Comparison of ENCODE assay signal across 1 cellular context in the genomic region with DNA sequence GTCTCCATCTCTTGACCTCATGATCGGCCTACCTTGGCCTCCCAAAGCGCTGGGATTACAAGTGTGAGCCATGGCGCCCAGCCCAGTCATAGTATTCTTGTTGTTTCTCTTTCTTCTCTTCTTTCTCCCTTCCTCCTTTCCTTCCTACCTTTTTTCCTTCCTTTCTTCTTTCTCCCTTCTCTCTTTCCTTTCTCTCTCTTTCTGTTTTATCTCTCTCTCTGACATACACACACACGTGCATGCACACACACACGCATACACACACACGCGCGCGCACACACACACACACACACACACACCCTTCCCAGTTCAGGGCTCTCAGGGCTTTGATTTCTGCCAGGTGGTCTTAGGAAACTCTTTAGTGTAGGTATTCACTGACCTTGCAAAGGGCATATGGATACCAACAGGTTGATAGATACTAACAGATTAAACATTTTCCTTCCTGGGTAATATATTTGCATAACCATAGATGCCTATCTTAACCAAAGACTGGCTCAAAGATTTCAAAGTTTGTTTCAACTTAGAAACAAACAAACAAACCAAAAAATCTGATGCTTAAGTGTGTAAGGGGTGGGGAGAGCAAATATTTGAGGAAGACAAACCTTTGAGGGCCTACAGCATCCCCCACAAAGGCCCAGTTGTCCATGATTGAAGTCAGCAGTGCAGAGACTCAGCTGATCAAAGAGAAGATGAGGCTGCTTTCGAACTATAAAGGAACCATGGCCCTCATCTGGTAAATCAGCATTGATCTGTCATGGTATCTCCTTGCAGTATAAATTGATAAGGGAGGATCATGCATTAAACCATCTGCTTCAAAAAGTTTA.
A peak's percentile ranks its signal among the peaks of the same experiment; 100 is the strongest.
TF ChIP-seq lines count a peak whose summit lies in the region.

No MANE protein-coding gene starts in this region.

TF ChIP-seq in HepG2, 621 proteins besides CTCF, POLR2A, EP300 and RAD21 (continued from another document):
- TF ChIP-seq, protein P1, sequence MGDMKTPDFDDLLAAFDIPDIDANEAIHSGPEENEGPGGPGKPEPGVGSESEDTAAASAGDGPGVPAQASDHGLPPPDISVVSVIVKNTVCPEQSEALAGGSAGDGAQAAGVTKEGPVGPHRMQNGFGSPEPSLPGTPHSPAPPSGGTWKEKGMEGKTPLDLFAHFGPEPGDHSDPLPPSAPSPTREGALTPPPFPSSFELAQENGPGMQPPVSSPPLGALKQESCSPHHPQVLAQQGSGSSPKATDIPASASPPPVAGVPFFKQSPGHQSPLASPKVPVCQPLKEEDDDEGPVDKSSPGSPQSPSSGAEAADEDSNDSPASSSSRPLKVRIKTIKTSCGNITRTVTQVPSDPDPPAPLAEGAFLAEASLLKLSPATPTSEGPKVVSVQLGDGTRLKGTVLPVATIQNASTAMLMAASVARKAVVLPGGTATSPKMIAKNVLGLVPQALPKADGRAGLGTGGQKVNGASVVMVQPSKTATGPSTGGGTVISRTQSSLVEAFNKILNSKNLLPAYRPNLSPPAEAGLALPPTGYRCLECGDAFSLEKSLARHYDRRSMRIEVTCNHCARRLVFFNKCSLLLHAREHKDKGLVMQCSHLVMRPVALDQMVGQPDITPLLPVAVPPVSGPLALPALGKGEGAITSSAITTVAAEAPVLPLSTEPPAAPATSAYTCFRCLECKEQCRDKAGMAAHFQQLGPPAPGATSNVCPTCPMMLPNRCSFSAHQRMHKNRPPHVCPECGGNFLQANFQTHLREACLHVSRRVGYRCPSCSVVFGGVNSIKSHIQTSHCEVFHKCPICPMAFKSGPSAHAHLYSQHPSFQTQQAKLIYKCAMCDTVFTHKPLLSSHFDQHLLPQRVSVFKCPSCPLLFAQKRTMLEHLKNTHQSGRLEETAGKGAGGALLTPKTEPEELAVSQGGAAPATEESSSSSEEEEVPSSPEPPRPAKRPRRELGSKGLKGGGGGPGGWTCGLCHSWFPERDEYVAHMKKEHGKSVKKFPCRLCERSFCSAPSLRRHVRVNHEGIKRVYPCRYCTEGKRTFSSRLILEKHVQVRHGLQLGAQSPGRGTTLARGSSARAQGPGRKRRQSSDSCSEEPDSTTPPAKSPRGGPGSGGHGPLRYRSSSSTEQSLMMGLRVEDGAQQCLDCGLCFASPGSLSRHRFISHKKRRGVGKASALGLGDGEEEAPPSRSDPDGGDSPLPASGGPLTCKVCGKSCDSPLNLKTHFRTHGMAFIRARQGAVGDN (CRISPR knock-in tag; IDR thresholded peaks at IDR 0.05): no peak
- peak; percentile 87 for TF ChIP-seq ZNF646 (CRISPR knock-in tag; IDR thresholded peaks at IDR 0.05)
- TF ChIP-seq ZNF567 (CRISPR knock-in tag; IDR thresholded peaks at IDR 0.05; ENCODE audit: borderline replicate concordance): no peak
- TF ChIP-seq MTA3 (CRISPR knock-in tag; IDR thresholded peaks at IDR 0.05): no peak
- no peak for TF ChIP-seq TAF15 (IDR thresholded peaks at IDR 0.05; ENCODE audit: low read depth, low read length, poor library complexity, severe bottlenecking)
- peak; percentile 87 for TF ChIP-seq NR2F2 (IDR thresholded peaks at IDR 0.05; ENCODE audit: borderline replicate concordance, low read depth)
- TF ChIP-seq, protein P2, sequence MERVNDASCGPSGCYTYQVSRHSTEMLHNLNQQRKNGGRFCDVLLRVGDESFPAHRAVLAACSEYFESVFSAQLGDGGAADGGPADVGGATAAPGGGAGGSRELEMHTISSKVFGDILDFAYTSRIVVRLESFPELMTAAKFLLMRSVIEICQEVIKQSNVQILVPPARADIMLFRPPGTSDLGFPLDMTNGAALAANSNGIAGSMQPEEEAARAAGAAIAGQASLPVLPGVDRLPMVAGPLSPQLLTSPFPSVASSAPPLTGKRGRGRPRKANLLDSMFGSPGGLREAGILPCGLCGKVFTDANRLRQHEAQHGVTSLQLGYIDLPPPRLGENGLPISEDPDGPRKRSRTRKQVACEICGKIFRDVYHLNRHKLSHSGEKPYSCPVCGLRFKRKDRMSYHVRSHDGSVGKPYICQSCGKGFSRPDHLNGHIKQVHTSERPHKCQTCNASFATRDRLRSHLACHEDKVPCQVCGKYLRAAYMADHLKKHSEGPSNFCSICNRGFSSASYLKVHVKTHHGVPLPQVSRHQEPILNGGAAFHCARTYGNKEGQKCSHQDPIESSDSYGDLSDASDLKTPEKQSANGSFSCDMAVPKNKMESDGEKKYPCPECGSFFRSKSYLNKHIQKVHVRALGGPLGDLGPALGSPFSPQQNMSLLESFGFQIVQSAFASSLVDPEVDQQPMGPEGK (CRISPR knock-in tag; IDR thresholded peaks at IDR 0.05): peak; percentile 66
- TF ChIP-seq, protein P3, sequence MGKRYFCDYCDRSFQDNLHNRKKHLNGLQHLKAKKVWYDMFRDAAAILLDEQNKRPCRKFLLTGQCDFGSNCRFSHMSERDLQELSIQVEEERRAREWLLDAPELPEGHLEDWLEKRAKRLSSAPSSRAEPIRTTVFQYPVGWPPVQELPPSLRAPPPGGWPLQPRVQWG (CRISPR knock-in tag; IDR thresholded peaks at IDR 0.05; ENCODE audit: borderline replicate concordance, low read depth): no peak
- TF ChIP-seq ZEB1 (IDR thresholded peaks at IDR 0.05; ENCODE audit: insufficient replicate concordance, low read depth): peak; percentile 59
